In the genomic region with DNA sequence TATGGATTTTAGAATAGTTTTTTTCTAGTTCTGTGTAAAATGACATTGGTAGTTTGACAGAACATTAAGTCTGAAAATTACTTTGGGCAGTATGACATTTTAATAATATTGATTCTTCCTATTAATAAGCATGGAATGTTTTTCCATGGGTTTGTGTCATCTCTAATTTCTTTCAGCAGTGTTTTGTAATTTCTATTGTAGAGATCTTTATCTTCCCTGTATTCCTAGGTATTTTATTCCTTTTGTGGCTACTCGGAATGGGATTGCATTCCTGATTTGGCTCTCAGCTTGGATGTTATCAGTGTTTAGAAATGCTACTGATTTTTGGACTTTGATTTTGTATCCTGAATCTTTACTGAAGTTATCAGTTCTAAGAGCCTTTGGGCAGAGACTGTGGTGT, we compare ENCODE assay signal across 27 cellular contexts.
"Had no signal": no experiment of that assay in that cellular context is flagged by ENCODE, and none has a peak within 500 bp of the region (broad histone marks: within the 10 kb centered on the region; RNA-seq: fewer than 3 reads in every experiment).

No MANE protein-coding gene starts in this region.

- H3K36me3 ChIP-seq: neural progenitor cell, ovary, right lobe of liver, sigmoid colon, stomach, thoracic aorta, thyroid gland, tibial nerve, upper lobe of left lung, vagina had no signal

- H3K27me3 Mint-ChIP-seq: stimulated activated naive CD8-positive, alpha-beta T cell treated with anti-CD3 and anti-CD28 coated beads, Interleukin-15, Interleukin-2, amounts not matched to agents 100 ng/mL and 50 ng/mL, for 24 hours had no signal

- H3K27ac Mint-ChIP-seq: nephron; neural progenitor cell; progenitor cell of endocrine pancreas; stimulated activated effector memory CD8-positive, alpha-beta T cell treated with anti-CD3 and anti-CD28 coated beads, Interleukin-12 subunit alpha, Interleukin-12 subunit beta, amount 100 ng/mL, for 72 hours; stimulated activated naive B cell treated with anti-CD40 and anti-IgM and Interleukin-4, amounts not matched to agents 10 μg/mL and 1 μg/mL and 100 μg/mL, for 72 hours; stimulated activated naive CD8-positive, alpha-beta T cell treated with anti-CD3 and anti-CD28 coated beads, Interleukin-15, Interleukin-2, amounts not matched to agents 100 ng/mL and 50 ng/mL, for 24 hours had no signal

- H3K9me3 Mint-ChIP-seq: nephron; stimulated activated effector memory CD8-positive, alpha-beta T cell treated with anti-CD3 and anti-CD28 coated beads, Interleukin-12 subunit alpha, Interleukin-12 subunit beta, amount 100 ng/mL, for 72 hours; stimulated activated naive B cell treated with anti-CD40 and anti-IgM and Interleukin-4, amounts not matched to agents 10 μg/mL and 1 μg/mL and 100 μg/mL, for 72 hours; stimulated activated naive CD8-positive, alpha-beta T cell treated with anti-CD3 and anti-CD28 coated beads, Interleukin-15, Interleukin-2, amounts not matched to agents 100 ng/mL and 50 ng/mL, for 24 hours had no signal

- H3K4me1 Mint-ChIP-seq: nephron; stimulated activated effector memory CD8-positive, alpha-beta T cell treated with anti-CD3 and anti-CD28 coated beads, Interleukin-12 subunit alpha, Interleukin-12 subunit beta, amount 100 ng/mL, for 72 hours; stimulated activated naive B cell treated with anti-CD40 and anti-IgM and Interleukin-4, amounts not matched to agents 10 μg/mL and 1 μg/mL and 100 μg/mL, for 72 hours had no signal

- H3K4me3 ChIP-seq: neural progenitor cell, ovary, psoas muscle, right lobe of liver, sigmoid colon, stomach, thoracic aorta, thyroid gland, tibial nerve, upper lobe of left lung, vagina had no signal

- FAIRE-seq: small intestine, urothelium cell line had no signal

- H3K36me3 Mint-ChIP-seq: neural progenitor cell; stimulated activated effector memory CD8-positive, alpha-beta T cell treated with anti-CD3 and anti-CD28 coated beads, Interleukin-12 subunit alpha, Interleukin-12 subunit beta, amount 100 ng/mL, for 72 hours had no signal

- H3K27ac ChIP-seq: neural progenitor cell, ovary, parathyroid adenoma, psoas muscle, right lobe of liver, sigmoid colon, stomach, thoracic aorta, thyroid gland, tibial nerve, upper lobe of left lung, vagina had no signal

- H2AFZ ChIP-seq: neural progenitor cell, parathyroid adenoma had no signal

- H3K27me3 ChIP-seq: neural progenitor cell, ovary, right lobe of liver, sigmoid colon, stomach, thyroid gland, tibial nerve, upper lobe of left lung, vagina had no signal

- H3K9ac ChIP-seq: neural progenitor cell, parathyroid adenoma had no signal

- H3K79me2 ChIP-seq: parathyroid adenoma had no signal

- H3K4me3 Mint-ChIP-seq: nephron; neural progenitor cell; stimulated activated effector memory CD8-positive, alpha-beta T cell treated with anti-CD3 and anti-CD28 coated beads, Interleukin-12 subunit alpha, Interleukin-12 subunit beta, amount 100 ng/mL, for 72 hours; stimulated activated naive B cell treated with anti-CD40 and anti-IgM and Interleukin-4, amounts not matched to agents 10 μg/mL and 1 μg/mL and 100 μg/mL, for 72 hours; stimulated activated naive CD8-positive, alpha-beta T cell treated with anti-CD3 and anti-CD28 coated beads, Interleukin-15, Interleukin-2, amounts not matched to agents 100 ng/mL and 50 ng/mL, for 24 hours had no signal

- H3K4me1 ChIP-seq: parathyroid adenoma, psoas muscle, right lobe of liver, sigmoid colon, stomach, thyroid gland, tibial nerve, upper lobe of left lung, vagina had no signal

- ATAC-seq: psoas muscle; right cardiac atrium; stimulated activated effector memory CD8-positive, alpha-beta T cell treated with anti-CD3 and anti-CD28 coated beads, Interleukin-12 subunit alpha, Interleukin-12 subunit beta, amount 100 ng/mL, for 72 hours; stimulated activated naive B cell treated with anti-CD40 and anti-IgM and Interleukin-4, amounts not matched to agents 10 μg/mL and 1 μg/mL and 100 μg/mL, for 72 hours had no signal

- DNase-seq: occipital lobe; ovary; posterior cingulate gyrus; psoas muscle; right cardiac atrium; right lobe of liver; sigmoid colon; small intestine; stimulated activated CD4-positive, alpha-beta T cell treated with anti-CD3 and anti-CD28 coated beads, Interleukin-15, amount 100 ng/mL, for 24 hours; stimulated activated CD4-positive, alpha-beta T cell treated with anti-CD3 and anti-CD28 coated beads, Interleukin-2, amount 100 ng/mL, for 24 hours; stimulated activated CD4-positive, alpha-beta T cell treated with anti-CD3 and anti-CD28 coated beads, Interleukin-2, amount 100 ng/mL, for 48 hours; stimulated activated CD4-positive, alpha-beta T cell treated with anti-CD3 and anti-CD28 coated beads, Interleukin-4, amount 100 ng/mL, for 24 hours; stimulated activated naive B cell treated with anti-CD40 and anti-IgM and Interleukin-4, amounts not matched to agents 10 μg/mL and 1 μg/mL and 100 μg/mL, for 72 hours; stimulated activated naive CD4-positive, alpha-beta T cell treated with Interleukin-2 at 50 U/mL for 16 hours; stomach; thyroid gland; upper lobe of left lung had no signal

- H3K9me3 ChIP-seq: ovary, psoas muscle, right lobe of liver, sigmoid colon, stomach, thoracic aorta, thyroid gland, tibial nerve, upper lobe of left lung, vagina had no signal

- H3K4me2 ChIP-seq: neural progenitor cell had no signal
